In genomic region chr5:151191661-151192060, GRCh38 we compare ENCODE assay signal across 22 cellular contexts. TPM values are rescaled to one million over a fixed set of nuclear protein-coding genes. Genes with fewer than 3 reads are reported as not detected.
A peak's percentile ranks its signal among the peaks of the same experiment; 100 is the strongest.
DNase-seq lines count a peak whose midpoint lies in the region; ATAC-seq and TF ChIP-seq lines count a peak whose summit lies in the region.
"Had no signal": no experiment of that assay in that cellular context is flagged by ENCODE, and none has a peak within 500 bp of the region (broad histone marks: within the 10 kb centered on the region; RNA-seq: fewer than 3 reads in every experiment).

No MANE protein-coding gene starts in this region.

- H3K27ac Mint-ChIP-seq in activated naive CD4-positive, alpha-beta T cell treated with anti-CD3 and anti-CD28 coated beads, Interleukin-2, amount 50 U/mL, for 24 hours: peak overlapping the region; percentile 68
- H3K27ac Mint-ChIP-seq in activated naive CD4-positive, alpha-beta T cell treated with anti-CD3 and anti-CD28 coated beads, Interleukin-2, amount 50 U/mL, for 72 hours: peak overlapping the region in 1 of 2 donors; percentile 74
- H3K27ac Mint-ChIP-seq in activated B cell treated with CpG ODN at 0.5 μM for 24 hours: peak overlapping the region; percentile 76
- H3K27ac Mint-ChIP-seq in nephron progenitor cell: no peak overlapping the region
- H3K27ac Mint-ChIP-seq: activated CD4-positive, alpha-beta memory T cell treated with anti-CD3 and anti-CD28 coated beads, Interleukin-2, amount 10 ng/mL, durations not matched to agents 7 days and 5 days had no signal

- intact Hi-C loops in activated B cell treated with CpG ODN at 0.5 μM for 24 hours (cut with micrococcal nuclease): no loop called here

- H3K9me3 Mint-ChIP-seq in activated naive CD4-positive, alpha-beta T cell treated with anti-CD3 and anti-CD28 coated beads, Interleukin-2, amount 50 U/mL, for 24 hours: peaks cover 13% of the 10 kb centered on the region
- H3K9me3 Mint-ChIP-seq in activated naive CD4-positive, alpha-beta T cell treated with anti-CD3 and anti-CD28 coated beads, Interleukin-2, amount 50 U/mL, for 72 hours: peaks cover 19 to 41% of the 10 kb centered on the region in 2 donors
- H3K9me3 Mint-ChIP-seq in activated B cell treated with CpG ODN at 0.5 μM for 24 hours (peaks cover 9% of the 10 kb centered on the region), nephron progenitor cell (peaks cover 43% of the 10 kb centered on the region)

- no peaks in the 10 kb centered on the region for H3K27me3 Mint-ChIP-seq in activated naive CD4-positive, alpha-beta T cell treated with anti-CD3 and anti-CD28 coated beads, Interleukin-2, amount 50 U/mL, for 24 hours
- H3K27me3 Mint-ChIP-seq in activated B cell treated with CpG ODN at 0.5 μM for 24 hours: no peaks in the 10 kb centered on the region
- H3K27me3 Mint-ChIP-seq in nephron progenitor cell (ENCODE audit: low read depth, poor library complexity): peaks cover 7% of the 10 kb centered on the region
- H3K27me3 Mint-ChIP-seq: activated CD4-positive, alpha-beta memory T cell treated with anti-CD3 and anti-CD28 coated beads, Interleukin-2, amount 10 ng/mL, durations not matched to agents 7 days and 5 days; CD4-positive, CD25-positive, alpha-beta regulatory T cell; naive thymus-derived CD4-positive, alpha-beta T cell had no signal

- TF ChIP-seq CTCF in activated B cell treated with CpG ODN at 0.5 μM for 24 hours (IDR thresholded peaks at IDR 0.05) (no peak), nephron progenitor cell (IDR thresholded peaks at IDR 0.05) (no peak)

- peaks cover 79% of the 10 kb centered on the region for H3K4me1 Mint-ChIP-seq in activated naive CD4-positive, alpha-beta T cell treated with anti-CD3 and anti-CD28 coated beads, Interleukin-2, amount 50 U/mL, for 24 hours
- peaks cover 80% of the 10 kb centered on the region for H3K4me1 Mint-ChIP-seq in activated B cell treated with CpG ODN at 0.5 μM for 24 hours
- H3K4me1 Mint-ChIP-seq in nephron progenitor cell: peaks cover 4% of the 10 kb centered on the region

- no peak for ATAC-seq in activated naive CD4-positive, alpha-beta T cell treated with anti-CD3 and anti-CD28 coated beads, Interleukin-2, amount 50 U/mL, for 72 hours
- no peak for ATAC-seq in activated B cell treated with CpG ODN at 0.5 μM for 24 hours (ENCODE audit: low read depth)
- ATAC-seq in HG03175 (IDR thresholded peaks at IDR 0.05; ENCODE audit: unreplicated experiment): no peak
- ATAC-seq: naive thymus-derived CD4-positive, alpha-beta T cell had no signal

- peaks cover 45% of the 10 kb centered on the region for H3K36me3 Mint-ChIP-seq in activated naive CD4-positive, alpha-beta T cell treated with anti-CD3 and anti-CD28 coated beads, Interleukin-2, amount 50 U/mL, for 24 hours
- H3K36me3 Mint-ChIP-seq in activated naive CD4-positive, alpha-beta T cell treated with anti-CD3 and anti-CD28 coated beads, Interleukin-2, amount 50 U/mL, for 72 hours: peaks cover 44 to 74% of the 10 kb centered on the region in 2 donors
- peaks cover 71% of the 10 kb centered on the region for H3K36me3 Mint-ChIP-seq in activated B cell treated with CpG ODN at 0.5 μM for 24 hours (ENCODE audit: low read depth)
- peaks cover 34% of the 10 kb centered on the region for H3K36me3 Mint-ChIP-seq in nephron progenitor cell (ENCODE audit: low read depth)

- DNase-seq in activated naive CD4-positive, alpha-beta T cell treated with anti-CD3 and anti-CD28 coated beads, Interleukin-2, amount 50 U/mL, for 72 hours (ENCODE audit: low spot score in 2 of 2): no peak
- DNase-seq in activated B cell treated with CpG ODN at 0.5 μM for 24 hours: no peak
- DNase-seq in kidney tubule cell (ENCODE audit: low spot score): peak; percentile 15
- DNase-seq in ureter (ENCODE audit: low spot score): peak; percentile 9
- no peak for DNase-seq in effector CD4-positive, alpha-beta T cell
- no peak for DNase-seq in nephron progenitor cell
- DNase-seq: ACHN; activated CD4-positive, alpha-beta memory T cell treated with anti-CD3 and anti-CD28 coated beads, Interleukin-2, amount 10 ng/mL, durations not matched to agents 7 days and 5 days; amniotic stem cell; CD4-positive, CD25-positive, alpha-beta regulatory T cell; DMS79 treated with DMSO at 0.1 percent for 48 hours; effector CD8-positive, alpha-beta T cell; head of caudate nucleus; IMR-90; MG63; naive thymus-derived CD4-positive, alpha-beta T cell; NCI-H146; NCI-H2171 treated with DMSO at 0.1 percent for 48 hours; Right ventricle myocardium superior; uterus had no signal

- POLR2A ChIA-PET in activated B cell treated with CpG ODN at 0.5 μM for 24 hours (lab: Charles Lee): interaction anchor here (0.6 to 2.1 kb wide), 20 partner anchors 9 to 582 kb away, joined by 3 to 43 read pairs (median 4); partner anchors contain the start of genes CCDC69 and GM2A

- CTCF ChIA-PET in activated B cell treated with CpG ODN at 0.5 μM for 24 hours (lab: Charles Lee): interaction anchor here (1.0 to 2.2 kb wide), 6 partner anchors 11 to 140 kb away, joined by 3 to 10 read pairs (median 4); no protein-coding TSS in a partner anchor

- peak overlapping the region; percentile 5 for H3K4me3 Mint-ChIP-seq in activated naive CD4-positive, alpha-beta T cell treated with anti-CD3 and anti-CD28 coated beads, Interleukin-2, amount 50 U/mL, for 24 hours
- H3K4me3 Mint-ChIP-seq in activated B cell treated with CpG ODN at 0.5 μM for 24 hours (peak overlapping the region; percentile 46), nephron progenitor cell (no peak overlapping the region)
- H3K4me3 Mint-ChIP-seq: activated CD4-positive, alpha-beta memory T cell treated with anti-CD3 and anti-CD28 coated beads, Interleukin-2, amount 10 ng/mL, durations not matched to agents 7 days and 5 days; CD4-positive, CD25-positive, alpha-beta regulatory T cell had no signal

RNA-seq across cellular contexts. Expression of gene CCDC69, which starts 32.2 kb away (rescaled TPM):
- 10 to 100 TPM; 21.0 to 23.8 TPM for total RNA-seq in activated naive CD4-positive, alpha-beta T cell treated with anti-CD3 and anti-CD28 coated beads, Interleukin-2, amount 50 U/mL, for 72 hours
- total RNA-seq in activated B cell treated with CpG ODN at 0.5 μM for 24 hours (98.9 and 109 TPM in 2 replicates), ureter (53.4 TPM)

RNA-seq across cellular contexts. Expression of gene ANXA6, which starts 34.1 kb away (rescaled TPM):
- 100 to 1,000 TPM; 282 to 356 TPM for total RNA-seq in activated naive CD4-positive, alpha-beta T cell treated with anti-CD3 and anti-CD28 coated beads, Interleukin-2, amount 50 U/mL, for 72 hours
- total RNA-seq in activated B cell treated with CpG ODN at 0.5 μM for 24 hours (367 and 379 TPM in 2 replicates), ureter (123 TPM)

Comparison
In these comparisons a context has a peak if more than half of its experiments do, and no peak if none do; other contexts are left out.
1. DNase-seq: peak in kidney tubule cell (single experiment) and ureter (single experiment); none in activated naive CD4-positive, alpha-beta T cell treated with anti-CD3 and anti-CD28 coated beads, Interleukin-2, amount 50 U/mL, for 72 hours (0 of 2), activated B cell treated with CpG ODN at 0.5 μM for 24 hours (single experiment), effector CD4-positive, alpha-beta T cell (single experiment) and nephron progenitor cell (single experiment).